18 cellular contexts compared by ENCODE assay signal in genomic region chr3:42115946-42116345, GRCh38. TPM values are rescaled to one million over a fixed set of nuclear protein-coding genes. Genes with fewer than 3 reads are reported as not detected.
DNase-seq lines count a peak whose midpoint lies in the region; ATAC-seq and TF ChIP-seq lines count a peak whose summit lies in the region.
"Had no signal": no experiment of that assay in that cellular context is flagged by ENCODE, and none has a peak within 500 bp of the region (broad histone marks: within the 10 kb centered on the region; RNA-seq: fewer than 3 reads in every experiment).

No MANE protein-coding gene starts in this region.

- H3K9me3 ChIP-seq in left ventricle myocardium inferior (replicated peaks) = no peaks in the 10 kb centered on the region
- H3K9me3 ChIP-seq in Karpas-422 (ENCODE audit: low read length) = no peaks in the 10 kb centered on the region
- H3K9me3 ChIP-seq: A549 had no signal

- H3K27ac Mint-ChIP-seq in activated T-helper 17 cell treated with anti-CD3 and anti-CD28 coated beads, Interleukin-2, amount 50 U/mL, for 72 hours = peak overlapping the region; percentile 43

- no peak overlapping the region for H3K4me3 ChIP-seq in left ventricle myocardium inferior
- no peak overlapping the region for H3K4me3 ChIP-seq in Karpas-422 (ENCODE audit: low read length)
- H3K4me3 ChIP-seq: A549 had no signal

- H3K27me3 Mint-ChIP-seq in activated T-helper 17 cell treated with anti-CD3 and anti-CD28 coated beads, Interleukin-2, amount 50 U/mL, for 72 hours = no peaks in the 10 kb centered on the region

- H2AFZ ChIP-seq in Karpas-422 (ENCODE audit: low read length) = no peak overlapping the region

- no peaks in the 10 kb centered on the region for H4K20me1 ChIP-seq in Karpas-422 (ENCODE audit: insufficient read depth, low read depth, low read length)

- no peak overlapping the region for H3K9ac ChIP-seq in Karpas-422 (ENCODE audit: low read length)

- H3K27ac ChIP-seq in left ventricle myocardium inferior (replicated peaks) = peak overlapping the region; percentile 61
- no peak overlapping the region for H3K27ac ChIP-seq in Karpas-422 (ENCODE audit: low read length)
- H3K27ac ChIP-seq: A549 had no signal

- H3K36me3 ChIP-seq in left ventricle myocardium inferior (no peaks in the 10 kb centered on the region), Karpas-422 (ENCODE audit: insufficient read depth, low read length) (no peaks in the 10 kb centered on the region)

- H3K4me1 Mint-ChIP-seq in activated T-helper 17 cell treated with anti-CD3 and anti-CD28 coated beads, Interleukin-2, amount 50 U/mL, for 72 hours = peaks cover 4% of the 10 kb centered on the region

- no peak overlapping the region for H3K4me2 ChIP-seq in Karpas-422 (ENCODE audit: low read depth, low read length, poor library complexity, severe bottlenecking)
- H3K4me2 ChIP-seq: A549 had no signal

- H3K79me2 ChIP-seq in Karpas-422 (ENCODE audit: low read length) = peaks cover 78% of the 10 kb centered on the region

- DNase-seq in left ventricle myocardium inferior = no peak
- DNase-seq in Right ventricle myocardium inferior (ENCODE audit: missing footprints) = no peak
- peak; percentile 73 for DNase-seq in mesenteric fat pad (ENCODE audit: low spot score)
- DNase-seq in NCI-H345 treated with DMSO at 0.1 percent for 48 hours (lab: John Stamatoyannopoulos, UW; ENCODE audit: unreplicated experiment) = no peak
- no peak for DNase-seq in SKM-1 (lab: John Stamatoyannopoulos, UW; ENCODE audit: unreplicated experiment)
- no peak for DNase-seq in Karpas-422
- DNase-seq: C1 segment of cervical spinal cord, DND-41, GOT3, KBM-7, NCI-H1417 treated with DMSO at 0.1 percent for 48 hours, NCI-H2029 treated with DMSO at 0.1 percent for 48 hours, NCI-H2171 treated with DMSO at 0.1 percent for 48 hours, NCI-H510A treated with DMSO at 0.1 percent for 48 hours, SHP77 had no signal

- no peak for ATAC-seq in Right ventricle myocardium inferior
- ATAC-seq in activated T-helper 17 cell treated with anti-CD3 and anti-CD28 coated beads, Interleukin-2, amount 50 U/mL, for 72 hours (replicated peaks) = no peak
- ATAC-seq: A549, Panc1 had no signal

- no peak overlapping the region for H3K4me3 Mint-ChIP-seq in activated T-helper 17 cell treated with anti-CD3 and anti-CD28 coated beads, Interleukin-2, amount 50 U/mL, for 72 hours

- H3K36me3 Mint-ChIP-seq in activated T-helper 17 cell treated with anti-CD3 and anti-CD28 coated beads, Interleukin-2, amount 50 U/mL, for 72 hours (ENCODE audit: low read depth) = no peaks in the 10 kb centered on the region

- H3K4me1 ChIP-seq in left ventricle myocardium inferior = peaks cover 69% of the 10 kb centered on the region
- peaks cover 29% of the 10 kb centered on the region for H3K4me1 ChIP-seq in Karpas-422 (ENCODE audit: low read length)

- H3K9me2 ChIP-seq in Karpas-422 (replicated peaks; ENCODE audit: insufficient read depth, low read length) = no peaks in the 10 kb centered on the region

- intact Hi-C loops in left ventricle myocardium inferior (cut with micrococcal nuclease) = loop anchor here (5.0 kb wide), 1 partner anchor 71 kb away; no protein-coding TSS in a partner anchor
- intact Hi-C loops in Right ventricle myocardium inferior (cut with DNase I) = loop anchor here (2.0 kb wide), 1 partner anchor 75 kb away; no protein-coding TSS in a partner anchor

- H3K27me3 ChIP-seq in left ventricle myocardium inferior (ENCODE audit: low read depth) (no peaks in the 10 kb centered on the region), Karpas-422 (ENCODE audit: low read length) (no peaks in the 10 kb centered on the region)

- H3K9me3 Mint-ChIP-seq in activated T-helper 17 cell treated with anti-CD3 and anti-CD28 coated beads, Interleukin-2, amount 50 U/mL, for 72 hours = no peaks in the 10 kb centered on the region

- no peak for TF ChIP-seq CTCF in left ventricle myocardium inferior (IDR thresholded peaks at IDR 0.05; ENCODE audit: borderline replicate concordance)

RNA-seq across cellular contexts. Expression of gene TRAK1, which starts 24.8 kb away (rescaled TPM):
- total RNA-seq in left ventricle myocardium inferior (264 TPM), Right ventricle myocardium inferior (267 TPM), mesenteric fat pad (38.3 TPM)
- 10 to 100 TPM; 17.4 to 23.8 TPM for total RNA-seq in activated T-helper 17 cell treated with anti-CD3 and anti-CD28 coated beads, Interleukin-2, amount 50 U/mL, for 72 hours
- total RNA-seq in Karpas-422 (2014; rRNA removed; shearing (Covaris generic); ENCODE audit: low replicate concordance) = 72.8 and 115 TPM in 2 replicates
